Comparison of ENCODE assay signal across 22 cellular contexts in the genomic region with DNA sequence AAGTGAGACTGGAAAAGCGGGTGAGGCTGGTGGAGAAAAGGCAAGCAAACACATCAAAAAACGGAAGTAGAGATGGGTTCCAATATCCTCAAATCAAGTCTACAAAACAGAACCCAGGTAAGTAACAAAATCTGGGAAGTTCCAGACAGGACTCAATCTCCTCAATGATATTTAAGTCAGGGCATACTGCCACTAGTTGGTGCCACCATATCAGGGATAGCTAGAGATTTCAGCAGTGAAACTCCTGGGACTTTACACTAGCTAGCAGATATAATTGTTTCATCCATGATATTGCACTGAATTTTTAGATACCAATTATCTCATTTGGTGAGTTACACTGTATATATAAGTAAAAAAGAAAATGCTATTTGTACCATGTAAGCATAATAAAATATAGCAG. TPM values are rescaled to one million over a fixed set of nuclear protein-coding genes. Genes with fewer than 3 reads are reported as not detected.
DNase-seq lines count a peak whose midpoint lies in the region; ATAC-seq, FAIRE-seq and TF ChIP-seq lines count a peak whose summit lies in the region.
"Had no signal": no experiment of that assay in that cellular context is flagged by ENCODE, and none has a peak within 500 bp of the region (broad histone marks: within the 10 kb centered on the region; RNA-seq: fewer than 3 reads in every experiment).

No MANE protein-coding gene starts in this region.

- H3K9me3 ChIP-seq in HCT116 (ENCODE audit: control insufficient read depth in 1 of 2, insufficient read depth in 1 of 2, low read depth in 1 of 2, low read length in 2 of 2) (no peaks in the 10 kb centered on the region), T-helper 17 cell (ENCODE audit: control insufficient read depth, low read length, poor library complexity, severe bottlenecking) (no peaks in the 10 kb centered on the region), HepG2 (ENCODE audit: low read length) (no peaks in the 10 kb centered on the region), adrenal gland (replicated peaks in 1 of 3) (no peaks in the 10 kb centered on the region)
- H3K9me3 ChIP-seq: breast epithelium, Caco-2, Peyer's patch, prostate gland had no signal

- H3K4me2 ChIP-seq in HCT116 (ENCODE audit: low read length): no peak overlapping the region
- no peak overlapping the region for H3K4me2 ChIP-seq in HepG2 (ENCODE audit: low read depth, low read length)

- RAD21 ChIA-PET in HCT116 (lab: Charles Lee; ENCODE audit: low non-redundant PET in 1 of 2, low total read pairs in 2 of 2, uncharacterized antibody in 2 of 2, unreplicated experiment in 2 of 2): no interaction called here

- peak overlapping the region; percentile 41 for H3K27ac Mint-ChIP-seq in T-helper 17 cell
- H3K27ac Mint-ChIP-seq: activated naive CD4-positive, alpha-beta T cell treated with anti-CD3 and anti-CD28 coated beads, Interleukin-2, amount 10 ng/mL, durations not matched to agents 7 days and 5 days; stimulated activated naive CD8-positive, alpha-beta T cell treated with anti-CD3 and anti-CD28 coated beads, Interleukin-15, Interleukin-2, amounts not matched to agents 100 ng/mL and 50 ng/mL, for 24 hours; T-cell had no signal

- peaks cover 2 to 7% of the 10 kb centered on the region in 2 experiments; a peak in 2 of 4 replicates for H3K36me3 ChIP-seq in HCT116 (ENCODE audit: control insufficient read depth in 1 of 2, insufficient read depth in 2 of 2, low read length in 2 of 2)
- H3K36me3 ChIP-seq in HepG2 (replicated peaks in 1 of 2; ENCODE audit: control insufficient read depth in 1 of 2, insufficient read depth in 2 of 2, low read length in 2 of 2): peaks cover 3 to 17% of the 10 kb centered on the region in 2 experiments
- H3K36me3 ChIP-seq in adrenal gland (replicated peaks in 1 of 2): peaks cover 0 to 5% of the 10 kb centered on the region in 2 donors
- H3K36me3 ChIP-seq: prostate gland had no signal

- in situ Hi-C loops in HepG2 (cut with HindIII; ENCODE audit: extremely low pct_ligation_motif_present, low pct_unique_long_range_greater_than_20kb): no loop called here

- no peaks in the 10 kb centered on the region for H3K9me2 ChIP-seq in HCT116 (ENCODE audit: insufficient read depth)

- BruUV-seq in HCT116 (replicated peaks; lab: Mats Ljungman, UMichigan): no TSS peak
- no TSS peak for BruUV-seq in HepG2 (replicated peaks; lab: Mats Ljungman, UMichigan)

- no peak for TF ChIP-seq POLR2A in HCT116 (IDR thresholded peaks at IDR 0.05; ENCODE audit: borderline replicate concordance, extremely low read depth, insufficient read depth, insufficient read length)
- no peak for TF ChIP-seq POLR2A in HepG2 (IDR thresholded peaks at IDR 0.05; ENCODE audit: insufficient read depth in 1 of 2, low read depth in 2 of 2, low read length in 2 of 2)
- no peak for TF ChIP-seq POLR2A in adrenal gland (IDR thresholded peaks at IDR 0.05)

- ATAC-seq in HCT116 (no peak), T-helper 17 cell (no peak), HepG2 (no peak), GM21576 (IDR thresholded peaks at IDR 0.05; ENCODE audit: unreplicated experiment) (no peak), GM19324 (IDR thresholded peaks at IDR 0.05; ENCODE audit: low FRiP score, unreplicated experiment) (no peak)
- ATAC-seq: naive thymus-derived CD4-positive, alpha-beta T cell; T-cell had no signal

- H3K79me2 ChIP-seq in HCT116 (ENCODE audit: insufficient read depth, low read length): no peaks in the 10 kb centered on the region
- no peaks in the 10 kb centered on the region for H3K79me2 ChIP-seq in HepG2 (ENCODE audit: insufficient read depth, low read length)

- WGBS in HepG2 (ENCODE audit: low lambda C conversion rate): 96% methylated on average over 2 of the region's 2 CpGs
- 84 to 100% (median 94%) methylated on average over 2 of the region's 2 CpGs for WGBS in adrenal gland, 4 donors

- peaks cover 9% of the 10 kb centered on the region for H3K4me1 Mint-ChIP-seq in T-helper 17 cell
- H3K4me1 Mint-ChIP-seq: activated naive CD4-positive, alpha-beta T cell treated with anti-CD3 and anti-CD28 coated beads, Interleukin-2, amount 10 ng/mL, durations not matched to agents 7 days and 5 days had no signal

- H4K20me1 ChIP-seq in HCT116 (ENCODE audit: insufficient read depth): no peaks in the 10 kb centered on the region; the same call in 1 of the 2 replicates
- H4K20me1 ChIP-seq in HepG2 (ENCODE audit: insufficient read depth, low read length): no peaks in the 10 kb centered on the region

- H3K4me1 ChIP-seq in HCT116 (ENCODE audit: control insufficient read depth in 1 of 2, insufficient read depth in 2 of 2, low read length in 2 of 2): no peaks in the 10 kb centered on the region
- H3K4me1 ChIP-seq in HepG2 (ENCODE audit: insufficient read depth, low read length): no peaks in the 10 kb centered on the region
- H3K4me1 ChIP-seq in adrenal gland (replicated peaks in 1 of 2): peaks cover 0 to 10% of the 10 kb centered on the region in 2 donors
- H3K4me1 ChIP-seq: breast epithelium, Caco-2, Peyer's patch, prostate gland had no signal

- FAIRE-seq in HepG2 (lab: Jason Lieb, UNC): no peak
- FAIRE-seq: urothelium cell line had no signal

- POLR2A ChIA-PET in HCT116 (lab: Charles Lee): no interaction called here
- POLR2A ChIA-PET in HepG2 (lab: Yijun Ruan, JAX): no interaction called here

- TF ChIP-seq CTCF in 22Rv1 (IDR thresholded peaks at IDR 0.05) (peak; percentile 25; the same call in 1 of the 2 replicates), HCT116 (IDR thresholded peaks at IDR 0.05 in 2 of 3, conservative IDR thresholded peaks at IDR 0.05 in 1 of 3; ENCODE audit: borderline replicate concordance in 1 of 3, insufficient read depth in 1 of 3, low read depth in 2 of 3, low read length in 2 of 3) (peak in 2 of 3 experiments; percentile 9 to 17; a peak in 2 of 6 replicates), HepG2 (CRISPR knock-in tag; IDR thresholded peaks at IDR 0.05) (peak; percentile 20; the same call in 1 of the 2 replicates), adrenal gland (IDR thresholded peaks at IDR 0.05) (no peak)

- peaks cover 9% of the 10 kb centered on the region for H3K36me3 Mint-ChIP-seq in T-helper 17 cell (ENCODE audit: low read depth)

- H3K4me3 Mint-ChIP-seq in T-helper 17 cell: no peak overlapping the region
- H3K4me3 Mint-ChIP-seq: activated naive CD4-positive, alpha-beta T cell treated with anti-CD3 and anti-CD28 coated beads, Interleukin-2, amount 10 ng/mL, durations not matched to agents 7 days and 5 days; naive thymus-derived CD4-positive, alpha-beta T cell; stimulated activated naive CD8-positive, alpha-beta T cell treated with anti-CD3 and anti-CD28 coated beads, Interleukin-15, Interleukin-2, amounts not matched to agents 100 ng/mL and 50 ng/mL, for 24 hours; T-cell had no signal

- TF ChIP-seq RAD21 in HCT116 (IDR thresholded peaks at IDR 0.05; ENCODE audit: low read depth) (peak; percentile 43), HepG2 (CRISPR knock-in tag; IDR thresholded peaks at IDR 0.05) (no peak)

- H3K27me3 ChIP-seq in HCT116 (ENCODE audit: insufficient read depth, low read length) (no peaks in the 10 kb centered on the region), HepG2 (ENCODE audit: control insufficient read depth in 1 of 2, insufficient read depth in 2 of 2, low read length in 2 of 2) (no peaks in the 10 kb centered on the region), adrenal gland (no peaks in the 10 kb centered on the region)
- H3K27me3 ChIP-seq: breast epithelium, Peyer's patch had no signal

- H3K9ac ChIP-seq in HCT116 (ENCODE audit: low read length) (no peak overlapping the region), HepG2 (ENCODE audit: insufficient read depth, low read depth, low read length) (no peak overlapping the region)

- H3K27ac ChIP-seq in 22Rv1: no peak overlapping the region
- H3K27ac ChIP-seq in HCT116 (ENCODE audit: low read depth, low read length): no peak overlapping the region
- H3K27ac ChIP-seq in HepG2 (ENCODE audit: extremely low read length, insufficient read depth, low read length): no peak overlapping the region
- H3K27ac ChIP-seq in adrenal gland: no peak overlapping the region
- H3K27ac ChIP-seq: breast epithelium, Peyer's patch, prostate gland had no signal

- TF ChIP-seq EP300 in HepG2 (IDR thresholded peaks at IDR 0.05; ENCODE audit: low read depth in 2 of 2, low read length in 2 of 2): no peak
- no peak for TF ChIP-seq EP300 in HepG2 (CRISPR knock-in tag; IDR thresholded peaks at IDR 0.05; ENCODE audit: borderline replicate concordance)

- H3K27me3 Mint-ChIP-seq in T-helper 17 cell: no peaks in the 10 kb centered on the region
- H3K27me3 Mint-ChIP-seq: activated naive CD4-positive, alpha-beta T cell treated with anti-CD3 and anti-CD28 coated beads, Interleukin-2, amount 10 ng/mL, durations not matched to agents 7 days and 5 days; naive thymus-derived CD4-positive, alpha-beta T cell; stimulated activated naive CD8-positive, alpha-beta T cell treated with anti-CD3 and anti-CD28 coated beads, Interleukin-15, Interleukin-2, amounts not matched to agents 100 ng/mL and 50 ng/mL, for 24 hours; T-cell had no signal

- DNase-seq in HCT116 (ENCODE audit: low read depth, low spot score) (no peak), T-helper 17 cell (no peak), HepG2 (ENCODE audit: low spot score) (no peak), adrenal gland (no peak), HuH-7 (ENCODE audit: low spot score) (no peak)
- DNase-seq: activated CD4-positive, CD25-positive, alpha-beta regulatory T cell treated with anti-CD3 and anti-CD28 coated beads, Interleukin-2, amount 50 U/mL, for 72 hours; activated naive CD4-positive, alpha-beta T cell treated with anti-CD3 and anti-CD28 coated beads, Interleukin-2, amount 10 ng/mL, durations not matched to agents 7 days and 5 days; Caco-2; effector memory CD4-positive, alpha-beta T cell; KG1; naive thymus-derived CD4-positive, alpha-beta T cell; NCI-H187; NCI-H510A treated with DMSO at 0.1 percent for 48 hours; Peyer's patch; T-cell had no signal

- H2AFZ ChIP-seq in HCT116 (ENCODE audit: low read depth, low read length, poor library complexity, severe bottlenecking) (no peak overlapping the region), HepG2 (ENCODE audit: low read length) (no peak overlapping the region)

- H3K4me3 ChIP-seq in HCT116 (replicated peaks in 1 of 2; ENCODE audit: low read depth in 1 of 2, low read length in 2 of 2) (no peak overlapping the region), HepG2 (replicated peaks in 1 of 3; ENCODE audit: insufficient read depth in 1 of 3, low read depth in 2 of 3, low read length in 3 of 3) (no peak overlapping the region), adrenal gland (no peak overlapping the region)
- H3K4me3 ChIP-seq: breast epithelium, Peyer's patch, prostate gland had no signal

- intact Hi-C loops in HCT116 (cut with micrococcal nuclease) (no loop called here), HepG2 (cut with micrococcal nuclease; ENCODE audit: unreplicated experiment) (no loop called here), adrenal gland (cut with DNase I) (no loop called here)

- CTCF ChIA-PET in HCT116 (lab: Charles Lee): no interaction called here
- CTCF ChIA-PET in HepG2 (lab: Yijun Ruan, JAX; ENCODE audit: low intra/inter-chr PET ratio, low total read pairs): no interaction called here

RNA-seq across cellular contexts. Expression of a gene that starts 52.0 kb away (rescaled TPM):
- total RNA-seq in HCT116 (2021; ENCODE audit: unreplicated experiment): 25.9 TPM
- polyA plus RNA-seq in HCT116 (2012): 10.4 TPM in 2 replicates
- total RNA-seq in T-helper 17 cell: 10 to 100 TPM; 12.5 to 13.8 TPM
- 19.7 and 26.3 TPM in 2 replicates for total RNA-seq in HepG2 (2016; rRNA removed; fragmentation: Illumina TruSeq; extraction: Trizol)
- total RNA-seq in HepG2 (2016; cell fraction: cytosol; rRNA removed; fragmentation: Illumina TruSeq; extraction: Trizol; ENCODE audit: low read depth): 9.5 and 9.6 TPM in 2 replicates
- 17.2 and 24.4 TPM in 2 replicates for total RNA-seq in HepG2 (2016; cell fraction: insoluble cytoplasmic fraction; rRNA removed; fragmentation: Illumina TruSeq; extraction: Trizol)
- total RNA-seq in HepG2 (2016; cell fraction: membrane; rRNA removed; fragmentation: Illumina TruSeq; extraction: Trizol): 7.9 and 8.4 TPM in 2 replicates
- total RNA-seq in HepG2 (2016; cell fraction: nucleus; rRNA removed; fragmentation: Illumina TruSeq; extraction: Trizol): 15.7 and 18.2 TPM in 2 replicates
- polyA plus RNA-seq in HepG2 (2011; rRNA removed): 12.2 and 13.9 TPM in 2 replicates
- 5.6 and 7.2 TPM in 2 replicates for polyA plus RNA-seq in HepG2 (2011; cell fraction: cytosol; rRNA removed)
- polyA plus RNA-seq in HepG2 (2011; cell fraction: nucleus; rRNA removed): 7.5 and 7.6 TPM in 2 replicates
- polyA plus RNA-seq in HepG2 (2012): 7.5 and 7.9 TPM in 2 replicates
- polyA plus RNA-seq in HepG2 (2016; cell fraction: cytosol; fragmentation: Illumina TruSeq; extraction: Trizol; ENCODE audit: low read depth): 0.67 and 1.0 TPM in 2 replicates
- 11.7 and 12.0 TPM in 2 replicates for polyA plus RNA-seq in HepG2 (2016; cell fraction: insoluble cytoplasmic fraction; fragmentation: Illumina TruSeq; extraction: Trizol; ENCODE audit: low read depth)
- 1.4 and 1.6 TPM in 2 replicates for polyA plus RNA-seq in HepG2 (2016; cell fraction: membrane; fragmentation: Illumina TruSeq; extraction: Trizol; ENCODE audit: low read depth)
- polyA plus RNA-seq in HepG2 (2016; cell fraction: nucleus; fragmentation: Illumina TruSeq; extraction: Trizol; ENCODE audit: insufficient read depth, low read depth): 16.9 and 17.5 TPM in 2 replicates
- polyA minus RNA-seq in HepG2 (2011; rRNA and poly(A)+ RNA removed; ENCODE audit: low replicate concordance): 26.2 and 75.0 TPM in 2 replicates
- polyA minus RNA-seq in HepG2 (2011; cell fraction: cytosol; rRNA and poly(A)+ RNA removed): 11.7 and 13.3 TPM in 2 replicates
- polyA minus RNA-seq in HepG2 (2011; cell fraction: nucleus; rRNA and poly(A)+ RNA removed): 20.0 and 20.3 TPM in 2 replicates
- 10 to 100 TPM in 7 of 8 donors, 1 to 10 TPM in 1; 8.9 to 28.9 (median 15.8) TPM for total RNA-seq in adrenal gland
- polyA plus RNA-seq in adrenal gland: 10 to 100 TPM in 1 of 3 donors, 1 to 10 TPM in 2; 4.3 to 20.9 (median 4.7) TPM

Comparison
In these comparisons a context has a peak if more than half of its experiments do, and no peak if none do; other contexts are left out.
1. CTCF ChIP-seq: peak in 22Rv1 (single experiment), HCT116 (2 of 3) and HepG2 (single experiment); none in adrenal gland (0 of 6).